Comparison of ENCODE assay signal across 14 cellular contexts in the genomic region with DNA sequence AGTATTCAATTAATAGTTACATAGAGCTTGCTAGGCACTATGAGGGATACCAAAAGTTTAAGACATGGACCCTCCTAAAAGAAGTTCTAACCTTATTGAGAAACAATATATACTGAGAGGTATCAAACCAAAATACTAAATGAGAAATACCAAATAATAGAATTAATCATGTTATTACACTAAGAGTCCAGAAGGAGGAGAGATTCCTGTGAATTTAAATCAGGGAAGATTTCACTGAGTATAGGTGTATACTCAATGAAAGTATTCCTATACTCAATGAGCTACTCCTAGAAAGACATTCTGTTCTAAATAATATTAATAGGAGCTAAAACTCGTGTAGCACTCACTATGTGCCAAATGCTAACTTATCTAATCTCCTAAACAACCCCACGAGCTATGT. TPM values are rescaled to one million over a fixed set of nuclear protein-coding genes. Genes with fewer than 3 reads are reported as not detected.
DNase-seq lines count a peak whose midpoint lies in the region; FAIRE-seq and TF ChIP-seq lines count a peak whose summit lies in the region.
"Had no signal": no experiment of that assay in that cellular context is flagged by ENCODE, and none has a peak within 500 bp of the region (broad histone marks: within the 10 kb centered on the region; RNA-seq: fewer than 3 reads in every experiment).

No MANE protein-coding gene starts in this region.

- intact Hi-C loops in activated T-helper 2 cell treated with anti-CD3 and anti-CD28 coated beads, Interferon-gamma antibody, Interleukin-2, Interleukin-4, amounts not matched to agents 10 μg/mL and 5 μg/mL and 100 μg/mL, durations not matched to agents 14 hours and 24 hours and 36 hours (cut with micrococcal nuclease) = no loop called here

- H3K36me3 ChIP-seq in neural progenitor cell = no peaks in the 10 kb centered on the region
- no peaks in the 10 kb centered on the region for H3K36me3 ChIP-seq in small intestine (ENCODE audit: control insufficient read depth in 2 of 2, insufficient read depth in 2 of 2, low read length in 2 of 2)

- H3K4me1 ChIP-seq in neural progenitor cell (peaks cover 6% of the 10 kb centered on the region), small intestine (ENCODE audit: control insufficient read depth in 2 of 2, insufficient read depth in 1 of 2, low read depth in 1 of 2, low read length in 1 of 2) (no peaks in the 10 kb centered on the region)

- no peaks in the 10 kb centered on the region for H4K20me1 ChIP-seq in neural progenitor cell (ENCODE audit: low read depth)

- no peak overlapping the region for H3K4me3 ChIP-seq in LNCaP clone FGC (ENCODE audit: low read depth, low read length)
- H3K4me3 ChIP-seq in cardiac fibroblast (replicated peaks in 1 of 2; ENCODE audit: low read depth in 2 of 2, low read length in 2 of 2) = no peak overlapping the region
- H3K4me3 ChIP-seq in neural progenitor cell = no peak overlapping the region
- H3K4me3 ChIP-seq in small intestine (ENCODE audit: low read depth in 1 of 2, low read length in 2 of 2) = no peak overlapping the region
- H3K4me3 ChIP-seq: skin epidermis had no signal

- H3K9ac ChIP-seq in neural progenitor cell = no peak overlapping the region

- H3F3A ChIP-seq in neural progenitor cell (ENCODE audit: low read depth) = no peaks in the 10 kb centered on the region

- TF ChIP-seq CTCF in C4-2B (conservative IDR thresholded peaks at IDR 0.05) = peak; percentile 37
- 0 out of 2 replicates have a peak, but pooled peaks have one; percentile 23 for TF ChIP-seq CTCF in LNCaP clone FGC (IDR thresholded peaks at IDR 0.05; ENCODE audit: control insufficient read depth, extremely low read depth, insufficient read depth)
- TF ChIP-seq CTCF in cardiac fibroblast (IDR thresholded peaks at IDR 0.05; ENCODE audit: low read depth, low read length) = peak; percentile 25
- TF ChIP-seq CTCF in neural progenitor cell (IDR thresholded peaks at IDR 0.05) = peak; percentile 24

- DNase-seq in LNCaP clone FGC (ENCODE audit: low read depth) (no peak), cardiac fibroblast (ENCODE audit: low read depth in 2 of 2) (peak; percentile 7 to 13), neural progenitor cell (ENCODE audit: low spot score) (no peak), SK-N-DZ (ENCODE audit: low spot score) (no peak), activated gamma-delta T cell treated with Interleukin-2 at 50 U/mL for 16 hours (no peak), small intestine (no peak)
- DNase-seq in activated T-helper 2 cell treated with anti-CD3 and anti-CD28 coated beads, Interferon-gamma antibody, Interleukin-2, Interleukin-4, amounts not matched to agents 10 μg/mL and 5 μg/mL and 100 μg/mL, durations not matched to agents 14 hours and 24 hours and 36 hours (ENCODE audit: low spot score) = no peak
- DNase-seq: COR-L47; naive thymus-derived CD4-positive, alpha-beta T cell had no signal

- H3K27ac ChIP-seq in C4-2B = no peak overlapping the region
- no peak overlapping the region for H3K27ac ChIP-seq in neural progenitor cell
- no peak overlapping the region for H3K27ac ChIP-seq in small intestine (ENCODE audit: low read depth in 1 of 2, low read length in 1 of 2)
- H3K27ac ChIP-seq: skin epidermis had no signal

- WGBS in small intestine, 3 donors = 26 to 55% (median 38%) methylated on average over 2 of the region's 2 CpGs

- no peaks in the 10 kb centered on the region for H3K4me1 Mint-ChIP-seq in neural progenitor cell
- no peaks in the 10 kb centered on the region for H3K4me1 Mint-ChIP-seq in activated T-helper 2 cell treated with anti-CD3 and anti-CD28 coated beads, Interferon-gamma antibody, Interleukin-2, Interleukin-4, amounts not matched to agents 10 μg/mL and 5 μg/mL and 100 μg/mL, durations not matched to agents 14 hours and 24 hours and 36 hours (ENCODE audit: low read depth)
- H3K4me1 Mint-ChIP-seq: naive thymus-derived CD4-positive, alpha-beta T cell had no signal

- H3K27ac Mint-ChIP-seq in neural progenitor cell = no peak overlapping the region
- no peak overlapping the region for H3K27ac Mint-ChIP-seq in activated T-helper 2 cell treated with anti-CD3 and anti-CD28 coated beads, Interferon-gamma antibody, Interleukin-2, Interleukin-4, amounts not matched to agents 10 μg/mL and 5 μg/mL and 100 μg/mL, durations not matched to agents 14 hours and 24 hours and 36 hours
- H3K27ac Mint-ChIP-seq: activated naive CD8-positive, alpha-beta T cell; naive thymus-derived CD4-positive, alpha-beta T cell had no signal

- H2AFZ ChIP-seq in neural progenitor cell (replicated peaks) = no peak overlapping the region

- no peaks in the 10 kb centered on the region for H3K36me3 Mint-ChIP-seq in neural progenitor cell
- no peaks in the 10 kb centered on the region for H3K36me3 Mint-ChIP-seq in activated T-helper 2 cell treated with anti-CD3 and anti-CD28 coated beads, Interferon-gamma antibody, Interleukin-2, Interleukin-4, amounts not matched to agents 10 μg/mL and 5 μg/mL and 100 μg/mL, durations not matched to agents 14 hours and 24 hours and 36 hours (ENCODE audit: low read depth)
- H3K36me3 Mint-ChIP-seq: activated naive CD8-positive, alpha-beta T cell; naive thymus-derived CD4-positive, alpha-beta T cell had no signal

- no peaks in the 10 kb centered on the region for H3K27me3 ChIP-seq in neural progenitor cell
- H3K27me3 ChIP-seq in small intestine (ENCODE audit: control insufficient read depth in 2 of 2, insufficient read depth in 2 of 2, low read length in 2 of 2) = no peaks in the 10 kb centered on the region

- H3K9me3 Mint-ChIP-seq in neural progenitor cell = no peaks in the 10 kb centered on the region
- no peaks in the 10 kb centered on the region for H3K9me3 Mint-ChIP-seq in activated T-helper 2 cell treated with anti-CD3 and anti-CD28 coated beads, Interferon-gamma antibody, Interleukin-2, Interleukin-4, amounts not matched to agents 10 μg/mL and 5 μg/mL and 100 μg/mL, durations not matched to agents 14 hours and 24 hours and 36 hours

- H3K79me2 ChIP-seq in neural progenitor cell (ENCODE audit: low read depth) = no peaks in the 10 kb centered on the region

- no peak for FAIRE-seq in small intestine (lab: Jason Lieb, UNC)

- H3K4me2 ChIP-seq in neural progenitor cell = no peak overlapping the region

- H3K9me3 ChIP-seq in neural progenitor cell (ENCODE audit: low read depth) = no peaks in the 10 kb centered on the region
- no peaks in the 10 kb centered on the region for H3K9me3 ChIP-seq in small intestine (ENCODE audit: control insufficient read depth, low read depth)

- no peaks in the 10 kb centered on the region for H3K27me3 Mint-ChIP-seq in neural progenitor cell (ENCODE audit: insufficient read depth, low read depth)
- peaks cover 27% of the 10 kb centered on the region for H3K27me3 Mint-ChIP-seq in activated T-helper 2 cell treated with anti-CD3 and anti-CD28 coated beads, Interferon-gamma antibody, Interleukin-2, Interleukin-4, amounts not matched to agents 10 μg/mL and 5 μg/mL and 100 μg/mL, durations not matched to agents 14 hours and 24 hours and 36 hours (ENCODE audit: low read depth)

- no peak overlapping the region for H3K4me3 Mint-ChIP-seq in neural progenitor cell
- H3K4me3 Mint-ChIP-seq in activated T-helper 2 cell treated with anti-CD3 and anti-CD28 coated beads, Interferon-gamma antibody, Interleukin-2, Interleukin-4, amounts not matched to agents 10 μg/mL and 5 μg/mL and 100 μg/mL, durations not matched to agents 14 hours and 24 hours and 36 hours (ENCODE audit: low read depth) = no peak overlapping the region
- H3K4me3 Mint-ChIP-seq: activated naive CD8-positive, alpha-beta T cell; naive thymus-derived CD4-positive, alpha-beta T cell had no signal

RNA-seq across cellular contexts. Expression of a gene that starts 9.4 kb away (rescaled TPM):
- total RNA-seq in neural progenitor cell (ENCODE audit: low replicate concordance) = not detected in 2 replicates
- not detected in 2 replicates for polyA plus RNA-seq in SK-N-DZ (2014; cell fraction: cytosol; rRNA removed)
- polyA plus RNA-seq in SK-N-DZ (2014; cell fraction: nucleus; rRNA removed) = not detected in 2 replicates
- total RNA-seq in activated T-helper 2 cell treated with anti-CD3 and anti-CD28 coated beads, Interferon-gamma antibody, Interleukin-2, Interleukin-4, amounts not matched to agents 10 μg/mL and 5 μg/mL and 100 μg/mL, durations not matched to agents 14 hours and 24 hours and 36 hours = not detected in 2 replicates
- polyA plus RNA-seq in small intestine = not detected
- total RNA-seq: activated CD8-positive, alpha-beta memory T cell treated with anti-CD3 and anti-CD28 coated beads for 36 hours; dermis microvascular lymphatic vessel endothelial cell had no signal
- polyA plus RNA-seq: naive thymus-derived CD4-positive, alpha-beta T cell had no signal

Comparison
In these comparisons a context has a peak if more than half of its experiments do, and no peak if none do; other contexts are left out.
1. DNase-seq: peak in cardiac fibroblast (2 of 2); none in LNCaP clone FGC (single experiment), neural progenitor cell (single experiment), SK-N-DZ (single experiment), activated T-helper 2 cell treated with anti-CD3 and anti-CD28 coated beads, Interferon-gamma antibody, Interleukin-2, Interleukin-4, amounts not matched to agents 10 μg/mL and 5 μg/mL and 100 μg/mL, durations not matched to agents 14 hours and 24 hours and 36 hours (single experiment), activated gamma-delta T cell treated with Interleukin-2 at 50 U/mL for 16 hours (single experiment) and small intestine (single experiment).
2. Peak in every context shown above with its lines, with median percentiles within 50 percentile points of each other: CTCF ChIP-seq.